Comparison of ENCODE assay signal across 9 cellular contexts in the genomic region with DNA sequence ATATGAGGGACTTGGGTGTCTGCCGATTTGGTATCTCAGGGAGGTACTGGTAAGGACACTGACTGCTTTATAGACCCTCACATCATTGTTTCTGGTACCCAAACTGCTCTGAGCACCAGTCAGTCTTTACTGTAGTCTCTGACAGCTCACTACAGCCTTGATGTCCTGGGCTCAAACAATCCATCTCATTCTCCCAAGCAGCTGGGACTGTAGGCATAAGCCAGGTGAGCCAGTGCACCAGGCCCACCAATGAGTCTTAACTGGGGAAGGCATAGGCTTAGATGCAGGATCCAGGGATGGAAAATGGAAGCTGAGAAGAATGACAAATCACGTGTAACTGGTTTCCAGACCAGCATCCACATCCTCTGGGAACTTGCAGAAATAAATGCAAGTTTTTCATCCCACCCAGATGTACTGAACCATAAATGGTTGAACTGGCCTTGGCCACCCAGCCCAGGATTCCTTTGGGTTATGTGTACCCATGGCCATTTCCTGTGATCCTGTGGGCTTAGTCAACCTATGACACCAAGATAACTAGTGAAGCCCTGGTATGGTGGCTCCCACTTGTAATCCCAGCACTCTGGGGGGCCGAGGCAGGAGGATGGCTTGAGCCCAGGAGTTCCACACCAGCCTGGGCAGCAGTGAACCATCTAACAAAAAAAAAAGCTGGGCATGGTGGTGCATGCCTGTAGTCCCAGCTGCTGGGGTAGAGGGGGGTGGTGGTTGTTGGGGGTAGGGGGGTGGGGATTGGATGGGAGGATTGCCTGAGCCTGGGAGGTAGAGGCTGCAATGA. TPM values are rescaled to one million over a fixed set of nuclear protein-coding genes. Genes with fewer than 3 reads are reported as not detected.
DNase-seq lines count a peak whose midpoint lies in the region; ATAC-seq and TF ChIP-seq lines count a peak whose summit lies in the region.
"Had no signal": no experiment of that assay in that cellular context is flagged by ENCODE, and none has a peak within 500 bp of the region (broad histone marks: within the 10 kb centered on the region; RNA-seq: fewer than 3 reads in every experiment).

No MANE protein-coding gene starts in this region.

- H3K36me3 ChIP-seq in OCI-LY7 (ENCODE audit: insufficient read depth, low read length) (peaks cover 86% of the 10 kb centered on the region), ectodermal cell (ENCODE audit: control insufficient read depth, insufficient read depth, low read length) (peaks cover 38% of the 10 kb centered on the region), MM.1S (replicated peaks; ENCODE audit: insufficient read depth, low read length) (no peaks in the 10 kb centered on the region)

- H3K4me1 ChIP-seq in OCI-LY7 (ENCODE audit: insufficient read depth, low read length, poor library complexity, severe bottlenecking): peaks cover 53% of the 10 kb centered on the region
- H3K4me1 ChIP-seq in ectodermal cell (ENCODE audit: control insufficient read depth, insufficient read depth, low read length): peaks cover 12% of the 10 kb centered on the region
- H3K4me1 ChIP-seq in MM.1S (ENCODE audit: low read length): peaks cover 24% of the 10 kb centered on the region

- no peaks in the 10 kb centered on the region for H3K27me3 ChIP-seq in ectodermal cell (ENCODE audit: control insufficient read depth, insufficient read depth, low read length, poor library complexity, severe bottlenecking)
- H3K27me3 ChIP-seq in MM.1S (replicated peaks; ENCODE audit: insufficient read depth, low read length): no peaks in the 10 kb centered on the region

- H3K79me2 ChIP-seq in OCI-LY7 (ENCODE audit: insufficient read depth, low read depth, low read length): peaks cover 50% of the 10 kb centered on the region
- peaks cover 54% of the 10 kb centered on the region for H3K79me2 ChIP-seq in MM.1S (ENCODE audit: low read length)

- peaks cover 56% of the 10 kb centered on the region for H3K4me1 Mint-ChIP-seq in activated T-cell treated with anti-CD3 and anti-CD28 coated beads, Interleukin-2, amount 50 U/mL, for 72 hours (ENCODE audit: low read depth)
- H3K4me1 Mint-ChIP-seq in stimulated activated memory B cell treated with anti-CD40 and anti-IgM and Interleukin-4, amounts not matched to agents 10 μg/mL and 1 μg/mL and 100 μg/mL, for 72 hours: peaks cover 50% of the 10 kb centered on the region
- H3K4me1 Mint-ChIP-seq in T-helper 17 cell: peaks cover 49% of the 10 kb centered on the region

- no peak for DNase-seq in activated T-cell treated with anti-CD3 and anti-CD28 coated beads, Interleukin-2, amount 50 U/mL, for 72 hours
- DNase-seq in activated T-cell treated with anti-CD3 and anti-CD28 coated beads, Interleukin-2, amount 50 U/mL, for 1 hour: no peak
- DNase-seq in OCI-LY7 (ENCODE audit: low spot score) (peak; percentile 38), T-helper 17 cell (no peak), AML-193 (lab: John Stamatoyannopoulos, UW) (no peak), MM.1S (no peak)
- DNase-seq: aorta had no signal

- H2AFZ ChIP-seq in OCI-LY7 (ENCODE audit: low read length) (no peak overlapping the region), MM.1S (ENCODE audit: low read length) (no peak overlapping the region)

- peaks cover 66% of the 10 kb centered on the region for H3F3A ChIP-seq in MM.1S (ENCODE audit: insufficient read depth, low read length)

- H3K4me2 ChIP-seq in OCI-LY7 (ENCODE audit: low read length) (peak overlapping the region; percentile 95; the same call in 1 of the 2 replicates), MM.1S (ENCODE audit: low read depth, low read length) (no peak overlapping the region)

- WGBS in ectodermal cell, 2 experiments: 83 to 84% methylated on average over 3 of the region's 3 CpGs

- H3K9me2 ChIP-seq in OCI-LY7 (ENCODE audit: insufficient read depth, low read length): no peaks in the 10 kb centered on the region
- no peaks in the 10 kb centered on the region for H3K9me2 ChIP-seq in MM.1S (replicated peaks; ENCODE audit: insufficient read depth, low read length)

- peaks cover 28 to 42% of the 10 kb centered on the region in 2 donors for H3K36me3 Mint-ChIP-seq in activated T-cell treated with anti-CD3 and anti-CD28 coated beads, Interleukin-2, amount 50 U/mL, for 72 hours (ENCODE audit: insufficient read depth in 2 of 2)
- H3K36me3 Mint-ChIP-seq in stimulated activated memory B cell treated with anti-CD40 and anti-IgM and Interleukin-4, amounts not matched to agents 10 μg/mL and 1 μg/mL and 100 μg/mL, for 72 hours: peaks cover 61% of the 10 kb centered on the region
- H3K36me3 Mint-ChIP-seq in T-helper 17 cell (ENCODE audit: low read depth): peaks cover 8% of the 10 kb centered on the region

- H3K9me3 ChIP-seq in OCI-LY7 (ENCODE audit: low read length): no peaks in the 10 kb centered on the region
- H3K9me3 ChIP-seq in ectodermal cell (ENCODE audit: control insufficient read depth, low read length): no peaks in the 10 kb centered on the region
- H3K9me3 ChIP-seq in T-helper 17 cell (ENCODE audit: control insufficient read depth, low read length, poor library complexity, severe bottlenecking): no peaks in the 10 kb centered on the region
- no peaks in the 10 kb centered on the region for H3K9me3 ChIP-seq in MM.1S (replicated peaks; ENCODE audit: insufficient read depth, low read length)

- no peak for ATAC-seq in activated T-cell treated with anti-CD3 and anti-CD28 coated beads, Interleukin-2, amount 50 U/mL, for 72 hours (replicated peaks in 1 of 2)
- ATAC-seq in stimulated activated memory B cell treated with anti-CD40 and anti-IgM and Interleukin-4, amounts not matched to agents 10 μg/mL and 1 μg/mL and 100 μg/mL, for 72 hours: no peak
- ATAC-seq in T-helper 17 cell: no peak

- CTCF ChIA-PET in OCI-LY7 (lab: Charles Lee; ENCODE audit: unreplicated experiment): interaction anchor here (0.6 kb wide), 1 partner anchor 75 kb away, joined by 5 read pairs; no protein-coding TSS in a partner anchor

- H3K9me3 Mint-ChIP-seq in activated T-cell treated with anti-CD3 and anti-CD28 coated beads, Interleukin-2, amount 50 U/mL, for 72 hours: no peaks in the 10 kb centered on the region
- H3K9me3 Mint-ChIP-seq in stimulated activated memory B cell treated with anti-CD40 and anti-IgM and Interleukin-4, amounts not matched to agents 10 μg/mL and 1 μg/mL and 100 μg/mL, for 72 hours: no peaks in the 10 kb centered on the region

- no TSS peak for BruUV-seq in OCI-LY7 (replicated peaks; lab: Mats Ljungman, UMichigan)

- H3K27ac ChIP-seq in OCI-LY7 (ENCODE audit: low read depth, low read length, poor library complexity, severe bottlenecking) (peak overlapping the region; percentile 32), ectodermal cell (ENCODE audit: insufficient read depth, low read depth, low read length, poor library complexity, severe bottlenecking) (peak overlapping the region; percentile 44), MM.1S (ENCODE audit: low read length) (no peak overlapping the region)

- H3K4me3 Mint-ChIP-seq in activated T-cell treated with anti-CD3 and anti-CD28 coated beads, Interleukin-2, amount 50 U/mL, for 72 hours: no peak overlapping the region
- H3K4me3 Mint-ChIP-seq in stimulated activated memory B cell treated with anti-CD40 and anti-IgM and Interleukin-4, amounts not matched to agents 10 μg/mL and 1 μg/mL and 100 μg/mL, for 72 hours: no peak overlapping the region
- no peak overlapping the region for H3K4me3 Mint-ChIP-seq in T-helper 17 cell

- H3K27ac Mint-ChIP-seq in activated T-cell treated with anti-CD3 and anti-CD28 coated beads, Interleukin-2, amount 50 U/mL, for 72 hours: peak overlapping the region; percentile 85
- peak overlapping the region; percentile 3 for H3K27ac Mint-ChIP-seq in stimulated activated memory B cell treated with anti-CD40 and anti-IgM and Interleukin-4, amounts not matched to agents 10 μg/mL and 1 μg/mL and 100 μg/mL, for 72 hours
- no peak overlapping the region for H3K27ac Mint-ChIP-seq in T-helper 17 cell

- H3K27me3 Mint-ChIP-seq in activated T-cell treated with anti-CD3 and anti-CD28 coated beads, Interleukin-2, amount 50 U/mL, for 72 hours (ENCODE audit: low read depth): no peaks in the 10 kb centered on the region
- no peaks in the 10 kb centered on the region for H3K27me3 Mint-ChIP-seq in stimulated activated memory B cell treated with anti-CD40 and anti-IgM and Interleukin-4, amounts not matched to agents 10 μg/mL and 1 μg/mL and 100 μg/mL, for 72 hours
- no peaks in the 10 kb centered on the region for H3K27me3 Mint-ChIP-seq in T-helper 17 cell

- H4K20me1 ChIP-seq in OCI-LY7 (ENCODE audit: insufficient read depth, low read length): peaks cover 35% of the 10 kb centered on the region
- peaks cover 28% of the 10 kb centered on the region for H4K20me1 ChIP-seq in MM.1S (ENCODE audit: insufficient read depth, low read length)

- no peak overlapping the region for H3K9ac ChIP-seq in MM.1S (ENCODE audit: low read length)

- POLR2A ChIA-PET in OCI-LY7 (lab: Charles Lee): interaction anchor here (1.7 kb wide), 1 partner anchor 34 kb away, joined by 6 read pairs; no protein-coding TSS in a partner anchor

- intact Hi-C loops in OCI-LY7 (cut with micrococcal nuclease; ENCODE audit: unreplicated experiment): no loop called here

- no peak overlapping the region for H3K4me3 ChIP-seq in OCI-LY7 (ENCODE audit: low read depth, low read length, poor library complexity, severe bottlenecking)
- no peak overlapping the region for H3K4me3 ChIP-seq in ectodermal cell (ENCODE audit: insufficient read depth, low read depth, low read length)
- H3K4me3 ChIP-seq in MM.1S (ENCODE audit: low read length): no peak overlapping the region

- TF ChIP-seq CTCF in OCI-LY7 (conservative IDR thresholded peaks at IDR 0.05; ENCODE audit: low read length): no peak
- no peak for TF ChIP-seq CTCF in MM.1S (IDR thresholded peaks at IDR 0.05; ENCODE audit: low read length)

RNA-seq across cellular contexts. Expression of a gene that starts 5.8 kb away (rescaled TPM):
- 100 to 1,000 TPM; 668 to 724 TPM for total RNA-seq in activated T-cell treated with anti-CD3 and anti-CD28 coated beads, Interleukin-2, amount 50 U/mL, for 72 hours
- total RNA-seq in OCI-LY7 (2014; rRNA removed; shearing (Covaris generic)): 1,287 and 1,346 TPM in 2 replicates
- 1,244 and 1,350 TPM in 2 replicates for total RNA-seq in OCI-LY7 (2022)
- polyA plus RNA-seq in ectodermal cell (2013, experiment 1 of 4): 2,935 TPM
- 2,959 TPM for polyA plus RNA-seq in ectodermal cell (2013, experiment 2 of 4)
- polyA plus RNA-seq in ectodermal cell (2013, experiment 3 of 4): 2,164 TPM
- polyA plus RNA-seq in ectodermal cell (2013, experiment 4 of 4): 2,353 TPM
- 100 to 1,000 TPM; 104 to 108 TPM for total RNA-seq in T-helper 17 cell

RNA-seq across cellular contexts. Expression of a gene that starts 8.8 kb away (rescaled TPM):
- 100 to 1,000 TPM; 102 to 127 TPM for total RNA-seq in activated T-cell treated with anti-CD3 and anti-CD28 coated beads, Interleukin-2, amount 50 U/mL, for 72 hours
- total RNA-seq in OCI-LY7 (2014; rRNA removed; shearing (Covaris generic)): 35.0 and 41.6 TPM in 2 replicates
- total RNA-seq in OCI-LY7 (2022) (107 and 133 TPM in 2 replicates), T-helper 17 cell (10 to 100 TPM; 37.4 to 46.5 TPM)
- polyA plus RNA-seq in ectodermal cell (2013, experiment 1 of 4): 97.8 TPM
- polyA plus RNA-seq in ectodermal cell (2013, experiment 2 of 4): 99.6 TPM
- polyA plus RNA-seq in ectodermal cell (2013, experiment 3 of 4): 94.9 TPM
- polyA plus RNA-seq in ectodermal cell (2013, experiment 4 of 4): 96.9 TPM

RNA-seq across cellular contexts. Expression of a gene that starts 16.6 kb away (rescaled TPM):
- total RNA-seq in activated T-cell treated with anti-CD3 and anti-CD28 coated beads, Interleukin-2, amount 50 U/mL, for 72 hours: 100 to 1,000 TPM; 293 to 319 TPM
- total RNA-seq in OCI-LY7 (2014; rRNA removed; shearing (Covaris generic)): 66.7 and 70.7 TPM in 2 replicates
- total RNA-seq in OCI-LY7 (2022) (108 and 117 TPM in 2 replicates), T-helper 17 cell (10 to 100 TPM; 25.6 to 39.0 TPM)
- polyA plus RNA-seq in ectodermal cell (2013, experiment 1 of 4): 101 TPM
- polyA plus RNA-seq in ectodermal cell (2013, experiment 2 of 4): 96.7 TPM
- 87.7 TPM for polyA plus RNA-seq in ectodermal cell (2013, experiment 3 of 4)
- polyA plus RNA-seq in ectodermal cell (2013, experiment 4 of 4): 109 TPM

RNA-seq across cellular contexts. Expression of a gene that starts 18.4 kb away (rescaled TPM):
- total RNA-seq in activated T-cell treated with anti-CD3 and anti-CD28 coated beads, Interleukin-2, amount 50 U/mL, for 72 hours: 100 to 1,000 TPM; 174 to 197 TPM
- 0.51 and 2.8 TPM in 2 replicates for total RNA-seq in OCI-LY7 (2014; rRNA removed; shearing (Covaris generic))
- total RNA-seq in OCI-LY7 (2022) (1.3 and 1.6 TPM in 2 replicates), T-helper 17 cell (10 to 100 TPM in 1 of 2 donors, 1 to 10 TPM in 1; 9.6 to 11.3 TPM)
- polyA plus RNA-seq in ectodermal cell (2013, experiment 1 of 4): 16.7 TPM
- polyA plus RNA-seq in ectodermal cell (2013, experiment 2 of 4): 11.6 TPM
- polyA plus RNA-seq in ectodermal cell (2013, experiment 3 of 4): 13.0 TPM
- 10.8 TPM for polyA plus RNA-seq in ectodermal cell (2013, experiment 4 of 4)

RNA-seq across cellular contexts. Expression of a gene that starts 35.1 kb away (rescaled TPM):
- 10 to 100 TPM; 26.9 to 29.6 TPM for total RNA-seq in activated T-cell treated with anti-CD3 and anti-CD28 coated beads, Interleukin-2, amount 50 U/mL, for 72 hours
- total RNA-seq in OCI-LY7 (2014; rRNA removed; shearing (Covaris generic)): 13.6 and 18.6 TPM in 2 replicates
- total RNA-seq in OCI-LY7 (2022) (36.7 and 44.0 TPM in 2 replicates), T-helper 17 cell (1 to 10 TPM; 4.7 to 5.6 TPM)
- 76.5 TPM for polyA plus RNA-seq in ectodermal cell (2013, experiment 1 of 4)
- 72.5 TPM for polyA plus RNA-seq in ectodermal cell (2013, experiment 2 of 4)
- 59.8 TPM for polyA plus RNA-seq in ectodermal cell (2013, experiment 3 of 4)
- 70.5 TPM for polyA plus RNA-seq in ectodermal cell (2013, experiment 4 of 4)

Comparison
In these comparisons a context has a peak if more than half of its experiments do, and no peak if none do; other contexts are left out.
1. RNA of a gene that starts 5.8 kb away (total RNA-seq): 1,244 to 1,350 TPM in OCI-LY7 and 668 to 724 TPM in activated T-cell treated with anti-CD3 and anti-CD28 coated beads, Interleukin-2, amount 50 U/mL, for 72 hours; 104 to 108 TPM in T-helper 17 cell; every median in the first group is over 4 times any median in the second.